In genomic region chr13:50125306-50125555, GRCh38 we compare ENCODE assay signal across 1 cellular context.
TF ChIP-seq lines count a peak whose summit lies in the region.

No MANE protein-coding gene starts in this region.

TF ChIP-seq in A549, 52 proteins besides CTCF, POLR2A, EP300 and RAD21 (continued from another document):
- TF ChIP-seq NPAS2 (CRISPR knock-in tag; IDR thresholded peaks at IDR 0.05; ENCODE audit: borderline replicate concordance) (no peak), JUN (IDR thresholded peaks at IDR 0.05) (no peak), HMGXB4 (CRISPR knock-in tag; IDR thresholded peaks at IDR 0.05; ENCODE audit: borderline replicate concordance) (no peak), RNF2 (IDR thresholded peaks at IDR 0.05; ENCODE audit: borderline replicate concordance, low read depth) (no peak), ELK1 (IDR thresholded peaks at IDR 0.05; ENCODE audit: low read depth, low read length) (no peak)
